In genomic region chr6:57252975-57253374, GRCh38 we compare ENCODE assay signal across 16 cellular contexts. TPM values are rescaled to one million over a fixed set of nuclear protein-coding genes. Genes with fewer than 3 reads are reported as not detected.
DNase-seq lines count a peak whose midpoint lies in the region; ATAC-seq and TF ChIP-seq lines count a peak whose summit lies in the region.
"Had no signal": no experiment of that assay in that cellular context is flagged by ENCODE, and none has a peak within 500 bp of the region (broad histone marks: within the 10 kb centered on the region; RNA-seq: fewer than 3 reads in every experiment).

No MANE protein-coding gene starts in this region.

- no peak overlapping the region for H3K4me3 Mint-ChIP-seq in activated naive CD8-positive, alpha-beta T cell treated with anti-CD3 and anti-CD28 coated beads, Interleukin-2, amount 50 U/mL, for 24 hours
- H3K4me3 Mint-ChIP-seq: activated naive CD4-positive, alpha-beta T cell treated with anti-CD3 and anti-CD28 coated beads, Interleukin-2, amount 50 U/mL, for 24 hours had no signal

- H3K36me3 Mint-ChIP-seq in activated naive CD8-positive, alpha-beta T cell treated with anti-CD3 and anti-CD28 coated beads, Interleukin-2, amount 50 U/mL, for 24 hours (ENCODE audit: low read depth) = no peaks in the 10 kb centered on the region
- H3K36me3 Mint-ChIP-seq: activated naive CD4-positive, alpha-beta T cell treated with anti-CD3 and anti-CD28 coated beads, Interleukin-2, amount 50 U/mL, for 24 hours had no signal

- POLR2A ChIA-PET in AG04450 (lab: Yijun Ruan, JAX) = interaction anchor here (0.6 to 1.2 kb wide), 4 partner anchors 13 to 187 kb away, joined by 3 to 5 read pairs (median 4); partner anchors contain the start of gene RAB23

- H3K9me3 Mint-ChIP-seq in activated naive CD8-positive, alpha-beta T cell treated with anti-CD3 and anti-CD28 coated beads, Interleukin-2, amount 50 U/mL, for 24 hours = no peaks in the 10 kb centered on the region
- H3K9me3 Mint-ChIP-seq: activated naive CD4-positive, alpha-beta T cell treated with anti-CD3 and anti-CD28 coated beads, Interleukin-2, amount 50 U/mL, for 24 hours had no signal

- TF ChIP-seq CTCF in AG04450 (IDR thresholded peaks at IDR 0.05; ENCODE audit: low read depth, low read length) (no peak), VCaP (conservative IDR thresholded peaks at IDR 0.05) (no peak), fibroblast of villous mesenchyme (IDR thresholded peaks at IDR 0.05; ENCODE audit: insufficient read depth, low read depth, low read length) (no peak)

- H3K27me3 Mint-ChIP-seq in activated naive CD8-positive, alpha-beta T cell treated with anti-CD3 and anti-CD28 coated beads, Interleukin-2, amount 50 U/mL, for 24 hours = peaks cover 2% of the 10 kb centered on the region
- H3K27me3 Mint-ChIP-seq: activated naive CD4-positive, alpha-beta T cell treated with anti-CD3 and anti-CD28 coated beads, Interleukin-2, amount 50 U/mL, for 24 hours had no signal

- H3K27me3 ChIP-seq in AG04450 (ENCODE audit: control insufficient read depth, insufficient read depth, low read length) = no peaks in the 10 kb centered on the region
- H3K27me3 ChIP-seq: dorsolateral prefrontal cortex, right lobe of liver, tibial nerve had no signal

- H3K9me3 ChIP-seq in AG04450 (ENCODE audit: control insufficient read depth, insufficient read depth, low read length) = no peaks in the 10 kb centered on the region
- H3K9me3 ChIP-seq: lower lobe of right lung, right lobe of liver, tibial nerve had no signal

- ATAC-seq in GM19351 (IDR thresholded peaks at IDR 0.05; ENCODE audit: unreplicated experiment) (no peak), HG03460 (IDR thresholded peaks at IDR 0.05; ENCODE audit: unreplicated experiment) (no peak)
- no peak for ATAC-seq in activated naive CD8-positive, alpha-beta T cell treated with anti-CD3 and anti-CD28 coated beads, Interleukin-2, amount 50 U/mL, for 24 hours
- ATAC-seq: lower lobe of right lung had no signal

- H3K27ac Mint-ChIP-seq in activated naive CD8-positive, alpha-beta T cell treated with anti-CD3 and anti-CD28 coated beads, Interleukin-2, amount 50 U/mL, for 24 hours = no peak overlapping the region
- H3K27ac Mint-ChIP-seq: activated naive CD4-positive, alpha-beta T cell treated with anti-CD3 and anti-CD28 coated beads, Interleukin-2, amount 50 U/mL, for 24 hours had no signal

- H3K4me1 Mint-ChIP-seq in activated naive CD8-positive, alpha-beta T cell treated with anti-CD3 and anti-CD28 coated beads, Interleukin-2, amount 50 U/mL, for 24 hours = no peaks in the 10 kb centered on the region
- H3K4me1 Mint-ChIP-seq: activated naive CD4-positive, alpha-beta T cell treated with anti-CD3 and anti-CD28 coated beads, Interleukin-2, amount 50 U/mL, for 24 hours had no signal

- peak; percentile 29 for DNase-seq in AG04450 (ENCODE audit: low read depth, low spot score)
- DNase-seq in fibroblast of villous mesenchyme (ENCODE audit: low read depth) = peak; percentile 79
- DNase-seq in renal cortical epithelial cell (ENCODE audit: low read depth) = peak; percentile 30
- no peak for DNase-seq in activated naive CD8-positive, alpha-beta T cell treated with anti-CD3 and anti-CD28 coated beads, Interleukin-2, amount 50 U/mL, for 24 hours
- DNase-seq in DMS53 treated with DMSO at 0.1 percent for 48 hours (lab: John Stamatoyannopoulos, UW; ENCODE audit: unreplicated experiment) = no peak
- DNase-seq: dorsolateral prefrontal cortex, lower lobe of right lung, NCI-H1092 treated with DMSO at 0.1 percent for 48 hours, NCI-H345, PC-9, right lobe of liver had no signal

- CTCF ChIA-PET in AG04450 (lab: Charles Lee) = interaction anchor here (0.8 to 1.5 kb wide), 5 partner anchors 13 to 72 kb away, joined by 3 to 5 read pairs (median 4); partner anchors contain the start of gene PRIM2

- H3K4me3 ChIP-seq in AG04450 (ENCODE audit: low read depth, low read length) (no peak overlapping the region), fibroblast of villous mesenchyme (ENCODE audit: low read depth, low read length) (no peak overlapping the region)
- H3K4me3 ChIP-seq: dorsolateral prefrontal cortex, lower lobe of right lung, PC-9, right lobe of liver, tibial nerve had no signal

- H3K27ac ChIP-seq in AG04450 (ENCODE audit: low read depth, low read length) (no peak overlapping the region), VCaP (peak overlapping the region; percentile 32; the same call in 1 of the 2 replicates)
- H3K27ac ChIP-seq: dorsolateral prefrontal cortex, lower lobe of right lung, PC-9, right lobe of liver had no signal

RNA-seq across cellular contexts. Expression of gene RAB23, which starts 30.9 kb away (rescaled TPM):
- 45.2 and 62.1 TPM in 2 replicates for polyA plus RNA-seq in AG04450 (2011; rRNA removed)
- 13.1 and 27.5 TPM in 2 replicates for polyA minus RNA-seq in AG04450 (2011; rRNA and poly(A)+ RNA removed)
- 58.7 and 63.5 TPM in 2 replicates for total RNA-seq in fibroblast of villous mesenchyme
- total RNA-seq in renal cortical epithelial cell = 19.6 and 24.5 TPM in 2 replicates

Comparison
In these comparisons a context has a peak if more than half of its experiments do, and no peak if none do; other contexts are left out.
1. DNase-seq: peak in AG04450 (single experiment), fibroblast of villous mesenchyme (single experiment) and renal cortical epithelial cell (single experiment); none in activated naive CD8-positive, alpha-beta T cell treated with anti-CD3 and anti-CD28 coated beads, Interleukin-2, amount 50 U/mL, for 24 hours (single experiment) and DMS53 treated with DMSO at 0.1 percent for 48 hours (single experiment).